Comparison of ENCODE assay signal across 25 cellular contexts in the genomic region with DNA sequence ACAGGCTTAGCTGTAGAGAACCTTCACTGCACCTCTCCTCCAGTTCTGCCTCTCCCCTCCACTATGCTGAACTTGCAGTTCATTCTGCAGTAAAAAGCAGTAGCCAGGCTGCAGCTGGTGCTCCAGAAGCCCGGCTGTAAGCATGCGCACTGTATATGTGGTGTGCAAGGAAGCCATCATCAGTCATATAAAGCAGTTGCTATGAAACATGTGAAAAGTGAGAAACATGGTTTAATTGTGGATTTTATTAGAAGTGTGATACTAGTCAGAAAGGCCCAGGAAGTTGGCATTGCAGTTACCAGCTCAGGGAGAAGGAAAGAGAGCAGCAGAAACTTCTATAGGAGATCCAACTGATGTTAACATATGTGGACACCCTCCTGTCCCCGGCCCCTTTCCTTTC. TPM values are rescaled to one million over a fixed set of nuclear protein-coding genes. Genes with fewer than 3 reads are reported as not detected.
DNase-seq lines count a peak whose midpoint lies in the region; ATAC-seq, FAIRE-seq and TF ChIP-seq lines count a peak whose summit lies in the region.
"Had no signal": no experiment of that assay in that cellular context is flagged by ENCODE, and none has a peak within 500 bp of the region (broad histone marks: within the 10 kb centered on the region; RNA-seq: fewer than 3 reads in every experiment).

No MANE protein-coding gene starts in this region.

- H3K4me2 ChIP-seq in K562 (ENCODE audit: insufficient read depth, low read length) (no peak overlapping the region), mesenchymal stem cell (ENCODE audit: low read length, poor library complexity, severe bottlenecking) (no peak overlapping the region), trophoblast cell (ENCODE audit: low read length) (no peak overlapping the region)
- H3K4me2 ChIP-seq: KMS-11 had no signal

- H3K4me3 ChIP-seq in K562 = no peak overlapping the region
- H3K4me3 ChIP-seq in mesenchymal stem cell (ENCODE audit: insufficient read depth in 1 of 2, low read depth in 1 of 2, low read length in 2 of 2) = no peak overlapping the region
- H3K4me3 ChIP-seq in trophoblast cell (ENCODE audit: low read depth, low read length) = no peak overlapping the region
- H3K4me3 ChIP-seq: HAP-1, Peyer's patch had no signal

- no peak overlapping the region for H3K18ac ChIP-seq in mesenchymal stem cell (ENCODE audit: low read depth in 1 of 2, low read length in 2 of 2)
- H3K18ac ChIP-seq in trophoblast cell (ENCODE audit: low read length) = peak overlapping the region; percentile 67

- H3K36me3 ChIP-seq in K562 (ENCODE audit: control insufficient read depth, insufficient read depth, low read length) (no peaks in the 10 kb centered on the region), mesenchymal stem cell (ENCODE audit: control insufficient read depth in 1 of 2, insufficient read depth in 2 of 2, low read depth in 1 of 2, low read length in 2 of 2) (no peaks in the 10 kb centered on the region), trophoblast cell (ENCODE audit: control insufficient read depth in 1 of 2, insufficient read depth in 2 of 2, low read length in 2 of 2) (no peaks in the 10 kb centered on the region)
- H3K36me3 ChIP-seq: HAP-1, Peyer's patch had no signal

- intact Hi-C loops in K562 (cut with micrococcal nuclease) = no loop called here

- WGBS in K562 (ENCODE audit: insufficient coverage, low coverage, missing lambda C conversion rate) = 2% methylated on average over 3 of the region's 3 CpGs
- 83% methylated on average over 3 of the region's 3 CpGs for WGBS in mesenchymal stem cell
- no CpG with 5 or more reads among the region's 3 CpGs for WGBS in trophoblast cell (ENCODE audit: extremely low coverage, insufficient coverage, insufficient read length)

- no TSS peak for BruUV-seq in K562 (replicated peaks; lab: Mats Ljungman, UMichigan)

- no peak for TF ChIP-seq CTCF in K562 (IDR thresholded peaks at IDR 0.05 in 2 of 3, conservative IDR thresholded peaks at IDR 0.05 in 1 of 3; ENCODE audit: insufficient read depth in 2 of 3, low read depth in 1 of 3, low read length in 3 of 3)
- TF ChIP-seq CTCF in GM10248 (IDR thresholded peaks at IDR 0.05; ENCODE audit: control extremely low read depth, extremely low read depth, low read depth, missing control alignments) = no peak

- no peak overlapping the region for H2AFZ ChIP-seq in K562 (ENCODE audit: low read depth, low read length)
- H2AFZ ChIP-seq in mesenchymal stem cell (ENCODE audit: low read depth, low read length) = no peak overlapping the region
- no peak overlapping the region for H2AFZ ChIP-seq in trophoblast cell (ENCODE audit: insufficient read depth, low read length, poor library complexity)

- H3K4me1 ChIP-seq in K562 (replicated peaks in 1 of 2; ENCODE audit: control insufficient read depth in 2 of 2, insufficient read depth in 2 of 2, low read length in 2 of 2) (no peaks in the 10 kb centered on the region), mesenchymal stem cell (ENCODE audit: control insufficient read depth, insufficient read depth, low read depth, low read length) (peaks cover 1% of the 10 kb centered on the region), trophoblast cell (ENCODE audit: control insufficient read depth in 1 of 2, insufficient read depth in 2 of 2, low read length in 2 of 2) (peaks cover 8% of the 10 kb centered on the region in 2 experiments)
- H3K4me1 ChIP-seq: HAP-1, Peyer's patch had no signal

- no peak for TF ChIP-seq EP300 in K562 (IDR thresholded peaks at IDR 0.05; ENCODE audit: low read length)

- no peaks in the 10 kb centered on the region for H3K9me1 ChIP-seq in K562 (ENCODE audit: control insufficient read depth, insufficient read depth, low read length)

- no peak overlapping the region for H3K4me3 Mint-ChIP-seq in stimulated activated naive B cell treated with anti-CD40 and anti-IgM and Interleukin-4, amounts not matched to agents 10 μg/mL and 1 μg/mL and 100 μg/mL, for 72 hours
- H3K4me3 Mint-ChIP-seq: CD4-positive, alpha-beta T cell had no signal

- H4K91ac ChIP-seq in mesenchymal stem cell (ENCODE audit: low read length) = no peak overlapping the region
- peak overlapping the region; percentile 63 for H4K91ac ChIP-seq in trophoblast cell (ENCODE audit: low read depth, low read length)

- H2BK120ac ChIP-seq in mesenchymal stem cell (ENCODE audit: low read depth, low read length) (no peak overlapping the region), trophoblast cell (ENCODE audit: insufficient read depth, low read length, poor library complexity) (peak overlapping the region; percentile 89)

- H4K12ac ChIP-seq in trophoblast cell (ENCODE audit: low read depth, low read length) = no peak overlapping the region

- H3K79me2 ChIP-seq in K562 (ENCODE audit: control insufficient read depth, insufficient read depth, low read length) = no peaks in the 10 kb centered on the region
- H3K79me2 ChIP-seq in trophoblast cell (ENCODE audit: control insufficient read depth, insufficient read depth, low read length, poor library complexity) = no peaks in the 10 kb centered on the region

- H3K4ac ChIP-seq in mesenchymal stem cell (ENCODE audit: low read depth in 1 of 2, low read length in 2 of 2) = no peak overlapping the region
- H3K4ac ChIP-seq in trophoblast cell (ENCODE audit: low read depth, low read length) = no peak overlapping the region

- no peak for ATAC-seq in K562
- no peak for ATAC-seq in stimulated activated naive B cell treated with anti-CD40 and anti-IgM and Interleukin-4, amounts not matched to agents 10 μg/mL and 1 μg/mL and 100 μg/mL, for 72 hours (replicated peaks)
- ATAC-seq: HepG2, SK-N-SH treated with all-trans-retinoic acid at 6 μM for 48 hours had no signal

- H3K9ac ChIP-seq in K562 (ENCODE audit: insufficient read depth in 1 of 2, low read depth in 2 of 2, low read length in 2 of 2) (no peak overlapping the region), mesenchymal stem cell (ENCODE audit: low read length) (no peak overlapping the region), trophoblast cell (ENCODE audit: low read length) (no peak overlapping the region)
- H3K9ac ChIP-seq: KMS-11 had no signal

- no peak overlapping the region for H2BK5ac ChIP-seq in mesenchymal stem cell (ENCODE audit: low read depth, low read length, poor library complexity, severe bottlenecking)
- H2BK5ac ChIP-seq in trophoblast cell (ENCODE audit: low read depth, low read length, poor library complexity) = no peak overlapping the region

- H3K23ac ChIP-seq in mesenchymal stem cell (ENCODE audit: low read length in 2 of 2) = no peak overlapping the region
- no peak overlapping the region for H3K23ac ChIP-seq in trophoblast cell (ENCODE audit: low read length)

- H3K79me1 ChIP-seq in mesenchymal stem cell (replicated peaks; ENCODE audit: low read length, poor library complexity, severe bottlenecking) = no peaks in the 10 kb centered on the region
- H3K79me1 ChIP-seq in trophoblast cell (ENCODE audit: low read length) = peaks cover 21% of the 10 kb centered on the region

- no peak overlapping the region for H2AK5ac ChIP-seq in mesenchymal stem cell (ENCODE audit: low read length, severe bottlenecking)
- peak overlapping the region; percentile 59 for H2AK5ac ChIP-seq in trophoblast cell (ENCODE audit: low read length)

- H3K27me3 Mint-ChIP-seq in stimulated activated naive B cell treated with anti-CD40 and anti-IgM and Interleukin-4, amounts not matched to agents 10 μg/mL and 1 μg/mL and 100 μg/mL, for 72 hours = peaks cover 0 to 9% of the 10 kb centered on the region in 2 donors
- H3K27me3 Mint-ChIP-seq: CD4-positive, alpha-beta T cell had no signal

- H3K36me3 Mint-ChIP-seq in stimulated activated naive B cell treated with anti-CD40 and anti-IgM and Interleukin-4, amounts not matched to agents 10 μg/mL and 1 μg/mL and 100 μg/mL, for 72 hours = no peaks in the 10 kb centered on the region

- H3K27me3 ChIP-seq in K562 (ENCODE audit: control insufficient read depth in 2 of 2, insufficient read depth in 2 of 2, low read length in 2 of 2) = no peaks in the 10 kb centered on the region
- no peaks in the 10 kb centered on the region for H3K27me3 ChIP-seq in mesenchymal stem cell (ENCODE audit: control insufficient read depth in 1 of 2, insufficient read depth in 1 of 2, low read length in 2 of 2)
- no peaks in the 10 kb centered on the region for H3K27me3 ChIP-seq in trophoblast cell (ENCODE audit: insufficient read depth, low read length)
- H3K27me3 ChIP-seq: Peyer's patch had no signal

- H4K20me1 ChIP-seq in K562 (replicated peaks; ENCODE audit: control insufficient read depth, insufficient read depth, low read length) = no peaks in the 10 kb centered on the region

- POLR2A ChIA-PET in K562 (lab: Yijun Ruan, JAX) = no interaction called here
- POLR2A ChIA-PET in GM10248 (lab: Yijun Ruan, JAX) = no interaction called here

- no peak overlapping the region for H2BK12ac ChIP-seq in mesenchymal stem cell (ENCODE audit: low read length in 2 of 2)
- peak overlapping the region; percentile 82 for H2BK12ac ChIP-seq in trophoblast cell (ENCODE audit: low read length)

- H4K8ac ChIP-seq in mesenchymal stem cell (ENCODE audit: low read length) (no peak overlapping the region), trophoblast cell (ENCODE audit: low read depth, low read length) (no peak overlapping the region)

- no peaks in the 10 kb centered on the region for H3K4me1 Mint-ChIP-seq in stimulated activated naive B cell treated with anti-CD40 and anti-IgM and Interleukin-4, amounts not matched to agents 10 μg/mL and 1 μg/mL and 100 μg/mL, for 72 hours

- no peaks in the 10 kb centered on the region for H3K9me3 Mint-ChIP-seq in stimulated activated naive B cell treated with anti-CD40 and anti-IgM and Interleukin-4, amounts not matched to agents 10 μg/mL and 1 μg/mL and 100 μg/mL, for 72 hours
- H3K9me3 Mint-ChIP-seq: CD4-positive, alpha-beta T cell had no signal

- H3K14ac ChIP-seq in mesenchymal stem cell (ENCODE audit: low read length in 2 of 2) = no peak overlapping the region
- peak overlapping the region; percentile 0 for H3K14ac ChIP-seq in trophoblast cell (ENCODE audit: low read length)

- no peaks in the 10 kb centered on the region for H3K9me3 ChIP-seq in K562 (replicated peaks; ENCODE audit: control insufficient read depth, insufficient read depth, low read depth, low read length)
- no peaks in the 10 kb centered on the region for H3K9me3 ChIP-seq in mesenchymal stem cell (ENCODE audit: control insufficient read depth, low read length)
- H3K9me3 ChIP-seq in trophoblast cell (ENCODE audit: insufficient read depth, low read depth, low read length) = no peaks in the 10 kb centered on the region
- H3K9me3 ChIP-seq: HAP-1, Peyer's patch had no signal

- no peak overlapping the region for H3K27ac Mint-ChIP-seq in stimulated activated naive B cell treated with anti-CD40 and anti-IgM and Interleukin-4, amounts not matched to agents 10 μg/mL and 1 μg/mL and 100 μg/mL, for 72 hours
- H3K27ac Mint-ChIP-seq: CD4-positive, alpha-beta T cell had no signal

- in situ Hi-C loops in K562 (cut with MboI) = no loop called here

- no peak for FAIRE-seq in K562 (lab: Jason Lieb, UNC)
- FAIRE-seq: GM12891, HepG2 had no signal

- DNase-seq in K562 (ENCODE audit: extremely low read depth in 1 of 4, low spot score in 3 of 4) = no peak
- no peak for DNase-seq in mesenchymal stem cell
- no peak for DNase-seq in trophoblast cell
- DNase-seq in NCI-H446 (lab: John Stamatoyannopoulos, UW) = no peak
- no peak for DNase-seq in activated naive CD4-positive, alpha-beta T cell (lab: John Stamatoyannopoulos, UW)
- no peak for DNase-seq in GM10248 (ENCODE audit: extremely low spot score)
- DNase-seq in stimulated activated naive B cell treated with anti-CD40 and anti-IgM and Interleukin-4, amounts not matched to agents 10 μg/mL and 1 μg/mL and 100 μg/mL, for 72 hours = no peak
- DNase-seq: CD4-positive, alpha-beta T cell; COR-L47; DMS 273 treated with DMSO at 0.1 percent for 48 hours; DND-41; NCI-H1092 treated with DMSO at 0.1 percent for 48 hours; NCI-H1436 treated with DMSO at 0.1 percent for 48 hours; NCI-H2081 treated with DMSO at 0.1 percent for 48 hours; NCI-H2171 treated with DMSO at 0.1 percent for 48 hours; Peyer's patch had no signal

- TF ChIP-seq POLR2A in K562 (conservative IDR thresholded peaks at IDR 0.05) = no peak

- peak overlapping the region; percentile 63 for H2BK15ac ChIP-seq in mesenchymal stem cell (ENCODE audit: low read depth, poor library complexity, severe bottlenecking)

- CTCF ChIA-PET in K562 (lab: Yijun Ruan, JAX; ENCODE audit: low intra/inter-chr PET ratio) (no interaction called here), GM10248 (lab: Yijun Ruan, JAX) (no interaction called here)

- H3K27ac ChIP-seq in K562 (ENCODE audit: extremely low read depth, low read depth, low read length) (no peak overlapping the region), mesenchymal stem cell (ENCODE audit: low read length, poor library complexity, severe bottlenecking) (no peak overlapping the region), trophoblast cell (ENCODE audit: low read depth, low read length) (no peak overlapping the region)
- H3K27ac ChIP-seq: HL-60, KMS-11, Peyer's patch had no signal

- no peak for TF ChIP-seq RAD21 in K562 (CRISPR knock-in tag; conservative IDR thresholded peaks at IDR 0.05 in 1 of 2, IDR thresholded peaks at IDR 0.05 in 1 of 2)

RNA-seq across cellular contexts. Expression of a gene that starts 32.9 kb away (rescaled TPM):
- total RNA-seq in K562 (2011; cell fraction: chromatin; rRNA removed; ENCODE audit: low replicate concordance) = not detected in 2 replicates
- not detected in 2 replicates for total RNA-seq in K562 (2011; cell fraction: nucleolus; rRNA removed)
- not detected in 2 replicates for total RNA-seq in K562 (2011; cell fraction: nucleoplasm; rRNA removed)
- total RNA-seq in K562 (2014; rRNA removed) (not detected in 2 replicates), K562 (2014; rRNA removed; fragmentation: Illumina TruSeq; extraction: Trizol) (not detected in 2 replicates), K562 (2015; rRNA removed; fragmentation: Illumina TruSeq; extraction: Trizol) (not detected in 2 replicates), K562 (2021) (not detected in 2 replicates)
- polyA plus RNA-seq in K562 (2011; rRNA removed) (not detected in 2 replicates), K562 (2014; fragmentation: Illumina TruSeq; extraction: Trizol) (not detected in 2 replicates), K562 (2014; fragmentation: Nextera tagmentation; extraction: Ambion mirVana) (not detected), K562 (2014; rRNA removed) (not detected in 2 replicates)
- polyA plus RNA-seq in K562 (2011; cell fraction: cytosol; rRNA removed) = not detected in 2 replicates
- polyA plus RNA-seq in K562 (2011; cell fraction: nucleus; rRNA removed) = not detected in 2 replicates
- not detected in 2 replicates for polyA plus RNA-seq in K562 (2012)
- not detected in 2 replicates for polyA minus RNA-seq in K562 (2011; rRNA and poly(A)+ RNA removed)
- polyA minus RNA-seq in K562 (2011; cell fraction: cytosol; rRNA and poly(A)+ RNA removed) = not detected in 2 replicates
- not detected in 2 replicates for polyA minus RNA-seq in K562 (2011; cell fraction: nucleus; rRNA and poly(A)+ RNA removed)
- not detected for polyA plus RNA-seq in mesenchymal stem cell (2013, experiment 1 of 2)
- not detected for polyA plus RNA-seq in mesenchymal stem cell (2013, experiment 2 of 2)
- not detected in 2 replicates for polyA plus RNA-seq in trophoblast cell (2013)
- total RNA-seq: A673; CD4-positive, alpha-beta T cell; HepG2; HT-29; OCI-LY7 had no signal
